Comparison of ENCODE assay signal across 19 cellular contexts in the genomic region with DNA sequence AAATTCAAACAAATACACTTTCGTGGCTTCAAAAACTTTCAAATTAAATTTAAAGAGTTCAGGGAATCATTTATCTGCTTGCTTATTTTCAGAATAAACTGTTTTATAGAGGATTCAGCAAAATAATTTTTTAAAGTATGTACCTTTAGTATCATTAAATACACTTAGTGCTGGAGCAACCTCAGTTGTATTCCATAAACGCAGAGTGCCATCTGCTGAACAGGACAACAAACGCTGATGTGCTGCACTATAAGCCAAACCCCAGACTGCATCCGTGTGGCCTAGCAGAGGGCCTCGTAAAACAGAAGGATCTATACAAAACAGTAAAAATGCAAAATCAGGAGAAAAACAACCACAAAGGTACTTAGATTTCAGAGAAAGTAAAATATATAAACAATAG.
"Had no signal": no experiment of that assay in that cellular context is flagged by ENCODE, and none has a peak within 500 bp of the region (broad histone marks: within the 10 kb centered on the region; RNA-seq: fewer than 3 reads in every experiment).

No MANE protein-coding gene starts in this region.

- H3K4me1 Mint-ChIP-seq: activated B cell treated with CpG ODN at 0.5 μM for 24 hours had no signal

- ATAC-seq: left lung had no signal

- H3K4me3 ChIP-seq: ascending aorta, left lung, neural progenitor cell, right atrium auricular region, skin epidermis had no signal

- H3K9me3 ChIP-seq: ascending aorta, left lung, right atrium auricular region had no signal

- H3K27me3 Mint-ChIP-seq: activated B cell treated with CpG ODN at 0.5 μM for 24 hours; activated CD8-positive, alpha-beta T cell treated with anti-CD3 and anti-CD28 coated beads for 36 hours; activated T-cell treated with anti-CD3 and anti-CD28 coated beads, Interleukin-2, amount 50 U/mL, for 24 hours; central memory CD8-positive, alpha-beta T cell; progenitor cell of endocrine pancreas; stimulated activated naive CD8-positive, alpha-beta T cell treated with anti-CD3 and anti-CD28 coated beads, Interleukin-15, amount 100 ng/mL, for 72 hours; type B pancreatic cell had no signal

- DNase-seq: activated B cell treated with CpG ODN at 0.5 μM for 24 hours; activated CD4-positive, alpha-beta T cell treated with anti-CD3 and anti-CD28 coated beads for 4 hours; activated CD8-positive, alpha-beta T cell treated with anti-CD3 and anti-CD28 coated beads for 36 hours; activated naive CD4-positive, alpha-beta T cell treated with anti-CD3 and anti-CD28 coated beads, Interleukin-2, amount 50 U/mL, for 16 hours; activated T-cell treated with anti-CD3 and anti-CD28 coated beads, Interleukin-2, amount 50 U/mL, for 24 hours; effector CD4-positive, alpha-beta T cell; hypothalamus; islet precursor cell; left lung; stimulated activated CD4-positive, alpha-beta T cell treated with anti-CD3 and anti-CD28 coated beads, Interleukin-15, amount 100 ng/mL, for 24 hours; stimulated activated CD4-positive, alpha-beta T cell treated with anti-CD3 and anti-CD28 coated beads, Interleukin-2, amount 100 ng/mL, for 48 hours; stimulated activated naive CD8-positive, alpha-beta T cell treated with anti-CD3 and anti-CD28 coated beads, Interleukin-15, amount 100 ng/mL, for 72 hours had no signal

- H3K4me3 Mint-ChIP-seq: activated B cell treated with CpG ODN at 0.5 μM for 24 hours; activated CD8-positive, alpha-beta T cell treated with anti-CD3 and anti-CD28 coated beads for 36 hours; activated T-cell treated with anti-CD3 and anti-CD28 coated beads, Interleukin-2, amount 50 U/mL, for 24 hours; central memory CD8-positive, alpha-beta T cell; neural progenitor cell; stimulated activated naive CD8-positive, alpha-beta T cell treated with anti-CD3 and anti-CD28 coated beads, Interleukin-15, amount 100 ng/mL, for 72 hours; type B pancreatic cell had no signal

- H3K27me3 ChIP-seq: ascending aorta, left lung, neural progenitor cell, right atrium auricular region had no signal

- H3K9me3 Mint-ChIP-seq: activated T-cell treated with anti-CD3 and anti-CD28 coated beads, Interleukin-2, amount 50 U/mL, for 24 hours; central memory CD8-positive, alpha-beta T cell; neural progenitor cell; stimulated activated naive CD8-positive, alpha-beta T cell treated with anti-CD3 and anti-CD28 coated beads, Interleukin-15, amount 100 ng/mL, for 72 hours; type B pancreatic cell had no signal

- H3K27ac Mint-ChIP-seq: activated B cell treated with CpG ODN at 0.5 μM for 24 hours; activated CD8-positive, alpha-beta T cell treated with anti-CD3 and anti-CD28 coated beads for 36 hours; neural progenitor cell; progenitor cell of endocrine pancreas; type B pancreatic cell had no signal

- H3K36me3 ChIP-seq: neural progenitor cell had no signal

- H3K27ac ChIP-seq: ascending aorta, left lung, neural progenitor cell, right atrium auricular region, skin epidermis had no signal

- H3K4me1 ChIP-seq: ascending aorta, left lung, right atrium auricular region had no signal

- H3K9ac ChIP-seq: neural progenitor cell had no signal
